ENCODE assay signal across 15 cellular contexts in the genomic region with DNA sequence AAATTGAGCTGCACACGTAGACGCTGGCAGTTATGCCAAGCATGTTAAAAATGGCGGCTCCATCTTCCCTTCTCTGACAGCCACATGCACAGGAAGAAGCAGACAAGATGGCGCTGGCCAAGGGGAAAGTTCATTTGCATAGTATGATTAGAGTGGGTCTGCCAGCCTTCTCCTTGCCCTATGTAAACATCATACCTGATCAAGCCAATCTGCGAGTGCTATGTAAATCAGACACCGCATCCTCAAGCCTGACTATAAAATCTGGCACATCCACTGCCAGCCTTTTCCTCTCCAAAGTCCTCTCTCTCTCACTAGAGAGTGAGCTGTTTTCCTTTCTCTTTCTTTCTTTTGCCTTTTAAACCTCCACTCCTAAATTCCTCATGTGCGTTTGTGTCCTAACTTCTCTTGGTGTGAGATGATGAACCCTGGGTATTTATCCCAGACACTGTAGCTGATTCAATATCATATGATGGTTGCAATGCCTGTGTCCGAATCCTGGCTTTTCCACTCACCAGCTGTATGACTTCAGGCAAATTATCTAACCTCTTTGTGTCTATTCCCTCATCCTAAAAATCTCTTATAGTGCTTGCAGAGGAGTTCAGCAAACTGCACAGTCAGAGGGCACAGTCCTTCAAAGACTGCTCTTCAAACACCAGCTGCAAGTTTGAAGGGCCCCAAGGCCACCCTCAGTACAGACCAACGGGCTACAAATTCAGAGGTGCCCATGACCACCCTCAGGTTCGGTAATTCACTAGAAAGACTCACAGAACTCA. TPM values are rescaled to one million over a fixed set of nuclear protein-coding genes. Genes with fewer than 3 reads are reported as not detected.
DNase-seq lines count a peak whose midpoint lies in the region; ATAC-seq, FAIRE-seq and TF ChIP-seq lines count a peak whose summit lies in the region.
"Had no signal": no experiment of that assay in that cellular context is flagged by ENCODE, and none has a peak within 500 bp of the region (broad histone marks: within the 10 kb centered on the region; RNA-seq: fewer than 3 reads in every experiment).

No MANE protein-coding gene starts in this region.

- no peak for TF ChIP-seq POLR2A in A549 (IDR thresholded peaks at IDR 0.05; ENCODE audit: low read length)

- no peaks in the 10 kb centered on the region for H3K36me3 Mint-ChIP-seq in stimulated activated naive B cell treated with anti-CD40 and anti-IgM and Interleukin-4, amounts not matched to agents 10 μg/mL and 1 μg/mL and 100 μg/mL, for 72 hours

- H3K4me2 ChIP-seq in A549: no peak overlapping the region

- no peak for TF ChIP-seq EP300 in A549 (IDR thresholded peaks at IDR 0.05)

- no peak overlapping the region for H3K27ac ChIP-seq in A549
- H3K27ac ChIP-seq: breast epithelium, upper lobe of right lung had no signal

- H3K4me1 ChIP-seq in A549: no peaks in the 10 kb centered on the region
- H3K4me1 ChIP-seq: breast epithelium, upper lobe of right lung had no signal

- no peaks in the 10 kb centered on the region for H3K9me3 Mint-ChIP-seq in stimulated activated naive B cell treated with anti-CD40 and anti-IgM and Interleukin-4, amounts not matched to agents 10 μg/mL and 1 μg/mL and 100 μg/mL, for 72 hours

- WGBS in A549 (ENCODE audit: missing lambda C conversion rate): 89% methylated on average over 10 of the region's 10 CpGs

- peaks cover 10 to 27% of the 10 kb centered on the region in 2 donors for H3K27me3 Mint-ChIP-seq in stimulated activated naive B cell treated with anti-CD40 and anti-IgM and Interleukin-4, amounts not matched to agents 10 μg/mL and 1 μg/mL and 100 μg/mL, for 72 hours

- DNase-seq in A549 (ENCODE audit: low read depth in 1 of 2, low spot score in 1 of 2) (no peak), NCI-H1105 treated with DMSO at 0.1 percent for 48 hours (lab: John Stamatoyannopoulos, UW) (peak; percentile 64), NCI-H774 (lab: John Stamatoyannopoulos, UW) (peak; percentile 68), globus pallidus (ENCODE audit: low spot score) (peak; percentile 22), SW 1271 (lab: John Stamatoyannopoulos, UW) (no peak)
- DNase-seq in stimulated activated naive B cell treated with anti-CD40 and anti-IgM and Interleukin-4, amounts not matched to agents 10 μg/mL and 1 μg/mL and 100 μg/mL, for 72 hours: no peak
- DNase-seq: activated gamma-delta T cell treated with Interleukin-2 at 50 U/mL for 16 hours; effector memory CD4-positive, alpha-beta T cell; right cardiac atrium; stimulated activated CD4-positive, alpha-beta T cell treated with anti-CD3 and anti-CD28 coated beads, Interleukin-2, amount 100 ng/mL, for 48 hours; upper lobe of right lung had no signal

- no peaks in the 10 kb centered on the region for H3K9me3 ChIP-seq in A549
- H3K9me3 ChIP-seq: breast epithelium, upper lobe of right lung had no signal

- FAIRE-seq in A549 (lab: Jason Lieb, UNC): no peak
- FAIRE-seq: frontal cortex had no signal

- ATAC-seq in A549 (peak in 1 of 2 experiments; percentile 31; a peak in 2 of 6 replicates), GM21447 (IDR thresholded peaks at IDR 0.05; ENCODE audit: unreplicated experiment) (no peak), HG02852 (IDR thresholded peaks at IDR 0.05; ENCODE audit: unreplicated experiment) (no peak)
- no peak for ATAC-seq in stimulated activated naive B cell treated with anti-CD40 and anti-IgM and Interleukin-4, amounts not matched to agents 10 μg/mL and 1 μg/mL and 100 μg/mL, for 72 hours (replicated peaks)
- ATAC-seq: right cardiac atrium, upper lobe of right lung had no signal

- H3K4me3 Mint-ChIP-seq in stimulated activated naive B cell treated with anti-CD40 and anti-IgM and Interleukin-4, amounts not matched to agents 10 μg/mL and 1 μg/mL and 100 μg/mL, for 72 hours: no peak overlapping the region

- H3K4me3 ChIP-seq in A549: no peak overlapping the region
- H3K4me3 ChIP-seq: breast epithelium, upper lobe of right lung had no signal

- no peaks in the 10 kb centered on the region for H3K4me1 Mint-ChIP-seq in stimulated activated naive B cell treated with anti-CD40 and anti-IgM and Interleukin-4, amounts not matched to agents 10 μg/mL and 1 μg/mL and 100 μg/mL, for 72 hours

- POLR2A ChIA-PET in A549 (lab: Yijun Ruan, JAX): no interaction called here

- TF ChIP-seq CTCF in A549 (IDR thresholded peaks at IDR 0.05): no peak

- CTCF ChIA-PET in A549 (lab: Yijun Ruan, JAX): interaction anchor here (1.2 to 3.9 kb wide), 2 partner anchors 10 to 428 kb away, joined by 9 to 22 read pairs; no protein-coding TSS in a partner anchor

- no peak for TF ChIP-seq RAD21 in A549 (conservative IDR thresholded peaks at IDR 0.05 in 1 of 2, IDR thresholded peaks at IDR 0.05 in 1 of 2)

- no peak overlapping the region for H3K27ac Mint-ChIP-seq in stimulated activated naive B cell treated with anti-CD40 and anti-IgM and Interleukin-4, amounts not matched to agents 10 μg/mL and 1 μg/mL and 100 μg/mL, for 72 hours

TF ChIP-seq in A549, 52 proteins besides CTCF, POLR2A, EP300 and RAD21:
- TF ChIP-seq PBX3 (IDR thresholded peaks at IDR 0.05) (no peak), RNF2 (IDR thresholded peaks at IDR 0.05; ENCODE audit: borderline replicate concordance, low read depth) (no peak), CBX2 (IDR thresholded peaks at IDR 0.05; ENCODE audit: borderline replicate concordance, low read depth) (no peak), EHMT2 (IDR thresholded peaks at IDR 0.05; ENCODE audit: low read depth) (0 out of 2 replicates have a peak, but pooled peaks have one; percentile 59), EHF (CRISPR knock-in tag; IDR thresholded peaks at IDR 0.05) (no peak), FOSB (CRISPR knock-in tag; IDR thresholded peaks at IDR 0.05) (no peak)
- TF ChIP-seq, protein P1, sequence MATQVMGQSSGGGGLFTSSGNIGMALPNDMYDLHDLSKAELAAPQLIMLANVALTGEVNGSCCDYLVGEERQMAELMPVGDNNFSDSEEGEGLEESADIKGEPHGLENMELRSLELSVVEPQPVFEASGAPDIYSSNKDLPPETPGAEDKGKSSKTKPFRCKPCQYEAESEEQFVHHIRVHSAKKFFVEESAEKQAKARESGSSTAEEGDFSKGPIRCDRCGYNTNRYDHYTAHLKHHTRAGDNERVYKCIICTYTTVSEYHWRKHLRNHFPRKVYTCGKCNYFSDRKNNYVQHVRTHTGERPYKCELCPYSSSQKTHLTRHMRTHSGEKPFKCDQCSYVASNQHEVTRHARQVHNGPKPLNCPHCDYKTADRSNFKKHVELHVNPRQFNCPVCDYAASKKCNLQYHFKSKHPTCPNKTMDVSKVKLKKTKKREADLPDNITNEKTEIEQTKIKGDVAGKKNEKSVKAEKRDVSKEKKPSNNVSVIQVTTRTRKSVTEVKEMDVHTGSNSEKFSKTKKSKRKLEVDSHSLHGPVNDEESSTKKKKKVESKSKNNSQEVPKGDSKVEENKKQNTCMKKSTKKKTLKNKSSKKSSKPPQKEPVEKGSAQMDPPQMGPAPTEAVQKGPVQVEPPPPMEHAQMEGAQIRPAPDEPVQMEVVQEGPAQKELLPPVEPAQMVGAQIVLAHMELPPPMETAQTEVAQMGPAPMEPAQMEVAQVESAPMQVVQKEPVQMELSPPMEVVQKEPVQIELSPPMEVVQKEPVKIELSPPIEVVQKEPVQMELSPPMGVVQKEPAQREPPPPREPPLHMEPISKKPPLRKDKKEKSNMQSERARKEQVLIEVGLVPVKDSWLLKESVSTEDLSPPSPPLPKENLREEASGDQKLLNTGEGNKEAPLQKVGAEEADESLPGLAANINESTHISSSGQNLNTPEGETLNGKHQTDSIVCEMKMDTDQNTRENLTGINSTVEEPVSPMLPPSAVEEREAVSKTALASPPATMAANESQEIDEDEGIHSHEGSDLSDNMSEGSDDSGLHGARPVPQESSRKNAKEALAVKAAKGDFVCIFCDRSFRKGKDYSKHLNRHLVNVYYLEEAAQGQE (IDR thresholded peaks at IDR 0.05): no peak

RNA-seq across cellular contexts. Expression of gene ITSN2, which starts 39.3 kb away (rescaled TPM):
- 45.2 and 48.3 TPM in 2 replicates for polyA plus RNA-seq in A549 (2011; rRNA removed)
- polyA plus RNA-seq in A549 (2012; cell fraction: cytosol; rRNA removed): 12.8 and 14.6 TPM in 2 replicates
- polyA plus RNA-seq in A549 (2012; cell fraction: nucleus; rRNA removed): 24.5 and 31.4 TPM in 2 replicates
- polyA plus RNA-seq in A549 (2017; fragmentation: RNase III; extraction: RNeasy Plus Mini Kit Qiagen cat#74134 plus additional on column Dnase treatment): 19.4 to 21.4 TPM (median 19.8 TPM) in 3 replicates
- polyA minus RNA-seq in A549 (2011; rRNA and poly(A)+ RNA removed): 61.6 and 67.3 TPM in 2 replicates

Comparison
In these comparisons a context has a peak if more than half of its experiments do, and no peak if none do; other contexts are left out.
1. DNase-seq: peak in NCI-H1105 treated with DMSO at 0.1 percent for 48 hours (single experiment), NCI-H774 (single experiment) and globus pallidus (single experiment); none in A549 (0 of 2), SW 1271 (0 of 2) and stimulated activated naive B cell treated with anti-CD40 and anti-IgM and Interleukin-4, amounts not matched to agents 10 μg/mL and 1 μg/mL and 100 μg/mL, for 72 hours (single experiment).